ENCODE assay signal across 29 cellular contexts in genomic region chr13:78862460-78862859, GRCh38.
"Had no signal": no experiment of that assay in that cellular context is flagged by ENCODE, and none has a peak within 500 bp of the region (broad histone marks: within the 10 kb centered on the region; RNA-seq: fewer than 3 reads in every experiment).

No MANE protein-coding gene starts in this region.

- ATAC-seq: naive thymus-derived CD8-positive, alpha-beta T cell; natural killer cell treated with Interleukin-12 subunit alpha and Interleukin-12 subunit beta and Interleukin-15 and Interleukin-18, amount 100 ng/mL, for 72 hours; psoas muscle; right cardiac atrium; right lobe of liver; stimulated activated memory B cell treated with anti-CD40 and anti-IgM and Interleukin-4, amounts not matched to agents 10 μg/mL and 1 μg/mL and 100 μg/mL, for 72 hours; stimulated activated naive CD8-positive, alpha-beta T cell treated with anti-CD3 and anti-CD28 coated beads, Interleukin-15, amount 100 ng/mL, for 72 hours; stimulated activated naive CD8-positive, alpha-beta T cell treated with anti-CD3 and anti-CD28 coated beads, Interleukin-15, Interleukin-2, amounts not matched to agents 100 U/mL and 50 U/mL, for 24 hours; upper lobe of right lung had no signal

- H2AFZ ChIP-seq: neural progenitor cell, parathyroid adenoma had no signal

- H3K4me3 Mint-ChIP-seq: naive thymus-derived CD8-positive, alpha-beta T cell; natural killer cell treated with Interleukin-12 subunit alpha and Interleukin-12 subunit beta and Interleukin-15 and Interleukin-18, amount 100 ng/mL, for 72 hours; neural progenitor cell; stimulated activated memory B cell treated with anti-CD40 and anti-IgM and Interleukin-4, amounts not matched to agents 10 μg/mL and 1 μg/mL and 100 μg/mL, for 72 hours; stimulated activated naive CD8-positive, alpha-beta T cell treated with anti-CD3 and anti-CD28 coated beads, Interleukin-15, amount 100 ng/mL, for 72 hours; type B pancreatic cell had no signal

- H3K4me1 Mint-ChIP-seq: naive thymus-derived CD8-positive, alpha-beta T cell; neural progenitor cell; stimulated activated memory B cell treated with anti-CD40 and anti-IgM and Interleukin-4, amounts not matched to agents 10 μg/mL and 1 μg/mL and 100 μg/mL, for 72 hours; stimulated activated naive CD8-positive, alpha-beta T cell treated with anti-CD3 and anti-CD28 coated beads, Interleukin-15, amount 100 ng/mL, for 72 hours had no signal

- H3K27me3 ChIP-seq: neural progenitor cell, ovary, right lobe of liver, sigmoid colon, suprapubic skin, testis, tibial artery, transverse colon, upper lobe of right lung, uterus had no signal

- DNase-seq: naive thymus-derived CD8-positive, alpha-beta T cell; occipital lobe; ovary; posterior cingulate gyrus; psoas muscle; right cardiac atrium; right lobe of liver; sigmoid colon; small intestine; stimulated activated CD4-positive, alpha-beta T cell treated with anti-CD3 and anti-CD28 coated beads, Interleukin-15, amount 100 ng/mL, for 24 hours; stimulated activated CD4-positive, alpha-beta T cell treated with anti-CD3 and anti-CD28 coated beads, Interleukin-2, amount 100 ng/mL, for 24 hours; stimulated activated CD4-positive, alpha-beta T cell treated with anti-CD3 and anti-CD28 coated beads, Interleukin-2, amount 100 ng/mL, for 48 hours; stimulated activated CD4-positive, alpha-beta T cell treated with anti-CD3 and anti-CD28 coated beads, Interleukin-4, amount 100 ng/mL, for 24 hours; stimulated activated naive CD4-positive, alpha-beta T cell; stimulated activated naive CD8-positive, alpha-beta T cell treated with anti-CD3 and anti-CD28 coated beads, Interleukin-15, amount 100 ng/mL, for 72 hours; stimulated activated naive CD8-positive, alpha-beta T cell treated with anti-CD3 and anti-CD28 coated beads, Interleukin-15, Interleukin-2, amounts not matched to agents 100 U/mL and 50 U/mL, for 24 hours; substantia nigra; testis; tibial artery; transverse colon; upper lobe of right lung; uterus had no signal

- H3K27ac ChIP-seq: neural progenitor cell, ovary, parathyroid adenoma, psoas muscle, right lobe of liver, sigmoid colon, suprapubic skin, testis, tibial artery, transverse colon, upper lobe of right lung, uterus had no signal

- H3K4me1 ChIP-seq: neural progenitor cell, parathyroid adenoma, psoas muscle, sigmoid colon, suprapubic skin, testis, tibial artery, transverse colon, upper lobe of right lung, uterus had no signal

- H3K79me2 ChIP-seq: parathyroid adenoma had no signal

- H3K4me2 ChIP-seq: neural progenitor cell had no signal

- H3K36me3 Mint-ChIP-seq: naive thymus-derived CD8-positive, alpha-beta T cell; natural killer cell treated with Interleukin-12 subunit alpha and Interleukin-12 subunit beta and Interleukin-15 and Interleukin-18, amount 100 ng/mL, for 72 hours; neural progenitor cell; stimulated activated memory B cell treated with anti-CD40 and anti-IgM and Interleukin-4, amounts not matched to agents 10 μg/mL and 1 μg/mL and 100 μg/mL, for 72 hours; type B pancreatic cell had no signal

- H3K9me3 ChIP-seq: ovary, psoas muscle, right lobe of liver, suprapubic skin, testis, tibial artery, transverse colon, upper lobe of right lung, uterus had no signal

- H3K4me3 ChIP-seq: neural progenitor cell, ovary, psoas muscle, right lobe of liver, sigmoid colon, suprapubic skin, testis, tibial artery, transverse colon, upper lobe of right lung, uterus had no signal

- H3K27ac Mint-ChIP-seq: naive thymus-derived CD8-positive, alpha-beta T cell; natural killer cell treated with Interleukin-12 subunit alpha and Interleukin-12 subunit beta and Interleukin-15 and Interleukin-18, amount 100 ng/mL, for 72 hours; neural progenitor cell; progenitor cell of endocrine pancreas; stimulated activated memory B cell treated with anti-CD40 and anti-IgM and Interleukin-4, amounts not matched to agents 10 μg/mL and 1 μg/mL and 100 μg/mL, for 72 hours; stimulated activated naive CD8-positive, alpha-beta T cell treated with anti-CD3 and anti-CD28 coated beads, Interleukin-15, amount 100 ng/mL, for 72 hours; type B pancreatic cell had no signal

- H3K9me3 Mint-ChIP-seq: stimulated activated memory B cell treated with anti-CD40 and anti-IgM and Interleukin-4, amounts not matched to agents 10 μg/mL and 1 μg/mL and 100 μg/mL, for 72 hours; type B pancreatic cell had no signal

- FAIRE-seq: small intestine had no signal

- H3K27me3 Mint-ChIP-seq: natural killer cell treated with Interleukin-12 subunit alpha and Interleukin-12 subunit beta and Interleukin-15 and Interleukin-18, amount 100 ng/mL, for 72 hours; progenitor cell of endocrine pancreas; stimulated activated naive CD8-positive, alpha-beta T cell treated with anti-CD3 and anti-CD28 coated beads, Interleukin-15, amount 100 ng/mL, for 72 hours; type B pancreatic cell had no signal

- H3K36me3 ChIP-seq: neural progenitor cell, ovary, right lobe of liver, sigmoid colon, suprapubic skin, tibial artery, transverse colon, upper lobe of right lung, uterus had no signal

- H3K9ac ChIP-seq: neural progenitor cell, parathyroid adenoma had no signal
